ENCODE assay signal across 8 cellular contexts in genomic region chr11:63508009-63508408, GRCh38. TPM values are rescaled to one million over a fixed set of nuclear protein-coding genes. Genes with fewer than 3 reads are reported as not detected.
DNase-seq lines count a peak whose midpoint lies in the region; FAIRE-seq and TF ChIP-seq lines count a peak whose summit lies in the region.

No MANE protein-coding gene starts in this region.

- H3K27ac Mint-ChIP-seq in glutamatergic neuron (ENCODE audit: unreplicated experiment), result no peak overlapping the region

- H3K4me1 Mint-ChIP-seq in glutamatergic neuron (ENCODE audit: low read depth, unreplicated experiment), result peaks cover 28% of the 10 kb centered on the region

- H3K9me3 Mint-ChIP-seq in glutamatergic neuron (ENCODE audit: unreplicated experiment), result peaks cover 6% of the 10 kb centered on the region

- TF ChIP-seq CTCF in GM12874 (IDR thresholded peaks at IDR 0.05; ENCODE audit: insufficient read depth, low read depth, low read length), result peak; percentile 46
- no peak for TF ChIP-seq CTCF in glutamatergic neuron (IDR thresholded peaks at IDR 0.05; ENCODE audit: partially characterized antibody, unreplicated experiment)

- H3K9me3 ChIP-seq in small intestine (ENCODE audit: control insufficient read depth, low read depth), result no peaks in the 10 kb centered on the region

- H3K36me3 Mint-ChIP-seq in glutamatergic neuron (ENCODE audit: unreplicated experiment), result peaks cover under 1% of the 10 kb centered on the region

- H3K27ac ChIP-seq in small intestine (ENCODE audit: low read depth in 1 of 2, low read length in 1 of 2), result no peak overlapping the region

- H3K4me3 ChIP-seq in small intestine (ENCODE audit: low read depth in 1 of 2, low read length in 2 of 2), result no peak overlapping the region

- peak; percentile 23 for DNase-seq in A172 (ENCODE audit: low spot score)
- peak; percentile 49 for DNase-seq in SK-MEL-5 (ENCODE audit: low read depth, low spot score)
- DNase-seq in glutamatergic neuron, result peak; percentile 34
- DNase-seq in small intestine, result peak; percentile 59
- no peak for DNase-seq in DMS153 (lab: John Stamatoyannopoulos, UW)
- DNase-seq in ecto neural progenitor cell (ENCODE audit: low spot score), result no peak
- no peak for DNase-seq in COR-L47 (lab: John Stamatoyannopoulos, UW)

- FAIRE-seq in small intestine (lab: Jason Lieb, UNC), result no peak

- peaks cover 0 to 2% of the 10 kb centered on the region in 2 donors for H3K4me1 ChIP-seq in small intestine (ENCODE audit: control insufficient read depth in 2 of 2, insufficient read depth in 1 of 2, low read depth in 1 of 2, low read length in 1 of 2)

- no peak overlapping the region for H3K4me3 Mint-ChIP-seq in glutamatergic neuron (ENCODE audit: unreplicated experiment)

- peaks cover 13% of the 10 kb centered on the region for H3K27me3 Mint-ChIP-seq in glutamatergic neuron (ENCODE audit: unreplicated experiment)

- H3K36me3 ChIP-seq in small intestine (ENCODE audit: control insufficient read depth in 2 of 2, insufficient read depth in 2 of 2, low read length in 2 of 2), result no peaks in the 10 kb centered on the region

- H3K27me3 ChIP-seq in small intestine (ENCODE audit: control insufficient read depth in 2 of 2, insufficient read depth in 2 of 2, low read length in 2 of 2), result no peaks in the 10 kb centered on the region

- in situ Hi-C loops in SK-MEL-5 (cut with HindIII; ENCODE audit: low pct_unique_long_range_greater_than_20kb, low sequenced_read_pairs), result no loop called here

- 76 to 89% (median 83%) methylated on average over 3 of the region's 3 CpGs for WGBS in small intestine, 3 donors

RNA-seq across cellular contexts. Expression of gene LGALS12, which starts 2.1 kb away (rescaled TPM):
- not detected in 2 replicates for total RNA-seq in A172 (2014; rRNA removed; shearing (Covaris generic))
- not detected in 2 replicates for total RNA-seq in SK-MEL-5 (2014; rRNA removed; shearing (Covaris generic))
- not detected in 2 replicates for polyA plus RNA-seq in SK-MEL-5 (2015; cell fraction: cytosol; rRNA removed)
- polyA plus RNA-seq in SK-MEL-5 (2015; cell fraction: nucleus; rRNA removed), result not detected in 2 replicates
- total RNA-seq in glutamatergic neuron (ENCODE audit: unreplicated experiment), result not detected
- polyA plus RNA-seq in small intestine, result 1 to 10 TPM in 1 of 3 donors, not detected in 2; 5.5 TPM

RNA-seq across cellular contexts. Expression of gene PLAAT5, which starts 17.0 kb away (rescaled TPM):
- not detected in 2 replicates for total RNA-seq in A172 (2014; rRNA removed; shearing (Covaris generic))
- 0.21 TPM in 1 of 2 replicates, not detected in the other for total RNA-seq in SK-MEL-5 (2014; rRNA removed; shearing (Covaris generic))
- not detected in 2 replicates for polyA plus RNA-seq in SK-MEL-5 (2015; cell fraction: cytosol; rRNA removed)
- polyA plus RNA-seq in SK-MEL-5 (2015; cell fraction: nucleus; rRNA removed), result not detected in 2 replicates
- 11.2 TPM for total RNA-seq in glutamatergic neuron (ENCODE audit: unreplicated experiment)
- 1 to 10 TPM in 1 of 3 donors, under 1 TPM in 1, not detected in 1; 1.00 to 2.7 TPM for polyA plus RNA-seq in small intestine

RNA-seq across cellular contexts. Expression of gene PLAAT4, which starts 28.6 kb away (rescaled TPM):
- total RNA-seq in A172 (2014; rRNA removed; shearing (Covaris generic)), result 11.9 and 22.4 TPM in 2 replicates
- total RNA-seq in SK-MEL-5 (2014; rRNA removed; shearing (Covaris generic)), result not detected in 2 replicates
- 0.55 and 3.0 TPM in 2 replicates for polyA plus RNA-seq in SK-MEL-5 (2015; cell fraction: cytosol; rRNA removed)
- polyA plus RNA-seq in SK-MEL-5 (2015; cell fraction: nucleus; rRNA removed), result not detected in 2 replicates
- total RNA-seq in glutamatergic neuron (ENCODE audit: unreplicated experiment), result not detected
- 100 to 1,000 TPM in 2 of 3 donors, 10 to 100 TPM in 1; 84.3 to 360 (median 245) TPM for polyA plus RNA-seq in small intestine

RNA-seq across cellular contexts. Expression of gene PLAAT2, which starts 55.2 kb away (rescaled TPM):
- total RNA-seq in A172 (2014; rRNA removed; shearing (Covaris generic)), result 0.28 TPM in 1 of 2 replicates, not detected in the other
- not detected in 2 replicates for total RNA-seq in SK-MEL-5 (2014; rRNA removed; shearing (Covaris generic))
- polyA plus RNA-seq in SK-MEL-5 (2015; cell fraction: cytosol; rRNA removed), result not detected in 2 replicates
- polyA plus RNA-seq in SK-MEL-5 (2015; cell fraction: nucleus; rRNA removed), result 0.75 TPM in 1 of 2 replicates, not detected in the other
- not detected for total RNA-seq in glutamatergic neuron (ENCODE audit: unreplicated experiment)
- polyA plus RNA-seq in small intestine, result 100 to 1,000 TPM in 2 of 3 donors, 10 to 100 TPM in 1; 35.6 to 447 (median 141) TPM

Comparison
In these comparisons a context has a peak if more than half of its experiments do, and no peak if none do; other contexts are left out.
1. DNase-seq: peak in A172 (single experiment), SK-MEL-5 (single experiment), glutamatergic neuron (single experiment) and small intestine (single experiment); none in DMS153 (single experiment), ecto neural progenitor cell (single experiment) and COR-L47 (single experiment).
2. RNA of gene PLAAT5, which starts 17.0 kb away (total RNA-seq): 11.2 TPM in glutamatergic neuron (single experiment); not detected in A172 and 0.21 TPM in SK-MEL-5; every median in the first group is over 10 times any median in the second.
3. RNA of gene PLAAT4, which starts 28.6 kb away (total RNA-seq): 11.9 to 22.4 TPM in A172; not detected in SK-MEL-5 and not detected in glutamatergic neuron (single experiment); every median in the first group is over 10 times any median in the second.